Comparison of ENCODE assay signal across 29 cellular contexts in the genomic region with DNA sequence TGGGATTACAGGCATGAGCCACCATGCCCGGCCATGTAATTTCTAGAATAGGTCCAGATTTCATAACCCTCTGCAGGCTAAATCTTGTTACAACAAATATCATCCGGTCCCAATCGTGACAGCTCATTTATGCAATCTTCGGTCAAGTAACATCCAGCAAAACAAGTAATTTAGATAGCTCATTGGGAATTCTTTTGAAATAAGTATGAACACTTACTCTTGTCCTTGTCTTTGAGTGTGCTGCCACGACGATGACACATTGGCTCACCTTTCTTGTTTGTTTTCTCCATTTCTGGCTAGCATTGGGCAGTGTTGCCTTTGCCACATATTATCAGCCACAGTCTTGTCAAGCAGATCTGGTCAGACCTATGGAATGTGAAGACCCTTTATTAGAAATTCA.
DNase-seq lines count a peak whose midpoint lies in the region; ATAC-seq and TF ChIP-seq lines count a peak whose summit lies in the region.
"Had no signal": no experiment of that assay in that cellular context is flagged by ENCODE, and none has a peak within 500 bp of the region (broad histone marks: within the 10 kb centered on the region; RNA-seq: fewer than 3 reads in every experiment).

No MANE protein-coding gene starts in this region.

- DNase-seq in Caki2 (ENCODE audit: low read depth) (peak; percentile 44), astrocyte of the hippocampus (ENCODE audit: low read depth, low spot score) (peak; percentile 30), fibroblast of villous mesenchyme (ENCODE audit: low read depth) (peak; percentile 10), renal cortical epithelial cell (ENCODE audit: low read depth) (peak; percentile 20), NAMALWA (ENCODE audit: low spot score) (no peak), H7 (no peak), SW 1271 (lab: John Stamatoyannopoulos, UW) (no peak)
- DNase-seq: ACHN; activated B cell treated with CpG ODN at 0.5 μM for 24 hours; activated CD8-positive, alpha-beta memory T cell treated with anti-CD3 and anti-CD28 coated beads, Interleukin-2, amount 10 ng/mL, durations not matched to agents 7 days and 5 days; activated naive CD4-positive, alpha-beta T cell treated with Interleukin-2 at 50 U/mL for 16 hours; activated T-cell treated with anti-CD3 and anti-CD28 coated beads, Interleukin-2, amount 50 U/mL, for 72 hours; BE2C; colonic mucosa; COR-L47; DMS79; effector memory CD4-positive, alpha-beta T cell; GDM1; head of caudate nucleus; IMR-90; kidney glomerular epithelial cell; NCI-H1092 treated with DMSO at 0.1 percent for 48 hours; NCI-H1930; NCI-H526 treated with DMSO at 0.1 percent for 48 hours; sigmoid colon; stimulated activated naive B cell treated with anti-CD40 and anti-IgM and Interleukin-4, amounts not matched to agents 10 μg/mL and 1 μg/mL and 100 μg/mL, for 72 hours had no signal

- in situ Hi-C loops in Caki2 (cut with HindIII; ENCODE audit: low pct_unique_long_range_greater_than_20kb, low sequenced_read_pairs), result no loop called here

- H3K4me3 ChIP-seq in fibroblast of villous mesenchyme (ENCODE audit: low read depth, low read length) (no peak overlapping the region), H7 (ENCODE audit: insufficient read depth, low read depth, low read length) (no peak overlapping the region)
- H3K4me3 ChIP-seq: colonic mucosa, sigmoid colon, vagina had no signal

- no peak for TF ChIP-seq CTCF in fibroblast of villous mesenchyme (IDR thresholded peaks at IDR 0.05; ENCODE audit: insufficient read depth, low read depth, low read length)

- no peaks in the 10 kb centered on the region for H3K36me3 ChIP-seq in H7 (replicated peaks; ENCODE audit: control insufficient read depth, insufficient read depth, low read length)
- H3K36me3 ChIP-seq: BE2C, colonic mucosa, sigmoid colon, vagina had no signal

- H3K27me3 ChIP-seq in H7 (ENCODE audit: control insufficient read depth, insufficient read depth, low read length), result no peaks in the 10 kb centered on the region
- H3K27me3 ChIP-seq: BE2C, colonic mucosa, sigmoid colon, vagina had no signal

- ATAC-seq in HG02884 (IDR thresholded peaks at IDR 0.05; ENCODE audit: unreplicated experiment), result no peak
- ATAC-seq: activated CD8-positive, alpha-beta memory T cell treated with anti-CD3 and anti-CD28 coated beads, Interleukin-2, amount 10 ng/mL, durations not matched to agents 7 days and 5 days; activated T-cell treated with anti-CD3 and anti-CD28 coated beads, Interleukin-2, amount 50 U/mL, for 72 hours; Panc1; stimulated activated naive B cell treated with anti-CD40 and anti-IgM and Interleukin-4, amounts not matched to agents 10 μg/mL and 1 μg/mL and 100 μg/mL, for 72 hours had no signal

Comparison
In these comparisons a context has a peak if more than half of its experiments do, and no peak if none do; other contexts are left out.
1. DNase-seq: peak in Caki2 (single experiment), astrocyte of the hippocampus (single experiment), fibroblast of villous mesenchyme (single experiment) and renal cortical epithelial cell (single experiment); none in NAMALWA (single experiment), H7 (single experiment) and SW 1271 (0 of 2).